27 cellular contexts compared by ENCODE assay signal in the genomic region with DNA sequence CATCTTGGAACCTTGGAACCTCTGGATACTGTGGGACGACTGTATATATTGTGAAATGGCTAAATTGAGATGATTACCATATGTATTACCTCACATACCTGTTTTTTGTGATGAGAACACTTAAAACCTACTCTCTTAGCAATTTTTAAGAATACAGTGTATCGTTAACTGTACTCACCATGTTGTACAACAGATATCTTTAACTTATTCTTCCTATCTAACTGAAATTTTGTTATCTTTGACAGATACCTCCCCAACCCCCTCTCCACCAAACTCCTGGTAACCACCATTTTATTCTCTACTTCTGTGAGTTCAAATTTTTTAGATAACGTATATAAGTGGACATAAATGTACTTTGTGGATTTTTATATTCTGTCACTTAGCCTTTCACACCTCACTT.
"Had no signal": no experiment of that assay in that cellular context is flagged by ENCODE, and none has a peak within 500 bp of the region (broad histone marks: within the 10 kb centered on the region; RNA-seq: fewer than 3 reads in every experiment).

No MANE protein-coding gene starts in this region.

- H3K4me1 Mint-ChIP-seq: activated CD4-positive, alpha-beta memory T cell treated with anti-CD3 and anti-CD28 coated beads, Interleukin-2, amount 10 ng/mL, durations not matched to agents 7 days and 5 days; activated CD8-positive, alpha-beta memory T cell treated with anti-CD3 and anti-CD28 coated beads, Interleukin-2, amount 10 ng/mL, durations not matched to agents 7 days and 5 days; activated naive CD8-positive, alpha-beta T cell treated with anti-CD3 and anti-CD28 coated beads, Interleukin-2, amount 10 ng/mL, durations not matched to agents 7 days and 5 days had no signal

- H3K4me3 Mint-ChIP-seq: activated CD4-positive, alpha-beta memory T cell treated with anti-CD3 and anti-CD28 coated beads, Interleukin-2, amount 10 ng/mL, durations not matched to agents 7 days and 5 days; activated CD8-positive, alpha-beta memory T cell treated with anti-CD3 and anti-CD28 coated beads, Interleukin-2, amount 10 ng/mL, durations not matched to agents 7 days and 5 days; activated naive CD8-positive, alpha-beta T cell treated with anti-CD3 and anti-CD28 coated beads, Interleukin-2, amount 10 ng/mL, durations not matched to agents 7 days and 5 days had no signal

- H3K9me3 ChIP-seq: body of pancreas had no signal

- DNase-seq: activated CD4-positive, alpha-beta memory T cell treated with anti-CD3 and anti-CD28 coated beads, Interleukin-2, amount 10 ng/mL, durations not matched to agents 7 days and 5 days; activated CD4-positive, alpha-beta T cell treated with anti-CD3 and anti-CD28 coated beads for 4 hours; activated CD8-positive, alpha-beta memory T cell treated with anti-CD3 and anti-CD28 coated beads for 24 hours; activated CD8-positive, alpha-beta memory T cell treated with anti-CD3 and anti-CD28 coated beads, Interleukin-2, amount 10 ng/mL, durations not matched to agents 7 days and 5 days; activated CD8-positive, alpha-beta memory T cell treated with anti-CD3 and anti-CD28 coated beads, Interleukin-2, amount 50 U/mL, for 48 hours; activated effector memory CD4-positive, alpha-beta T cell treated with Interleukin-2 at 50 U/mL for 16 hours; activated naive CD4-positive, alpha-beta T cell treated with anti-CD3 and anti-CD28 coated beads, Interleukin-2, amount 50 U/mL, for 16 hours; activated naive CD8-positive, alpha-beta T cell treated with anti-CD3 and anti-CD28 coated beads, Interleukin-2, amount 10 ng/mL, durations not matched to agents 7 days and 5 days; activated T-cell treated with anti-CD3 and anti-CD28 coated beads, Interleukin-2, amount 50 U/mL, for 48 hours; body of pancreas; caudate nucleus; cerebellar nuclear complex; KBM-7; MM.1S; MV-4-11; NCI-H1092; NCI-H1436 treated with DMSO at 0.1 percent for 48 hours; NCI-H1694 treated with DMSO at 0.1 percent for 48 hours; NCI-H2029; NCI-H345; NCI-H524 treated with DMSO at 0.1 percent for 48 hours; PC-9; Right ventricle myocardium superior; T1000; WERI-Rb-1 had no signal

- H3K4me1 ChIP-seq: body of pancreas had no signal

- H3K27ac ChIP-seq: body of pancreas, PC-9, SK-N-MC, WERI-Rb-1 had no signal

- H3K9me3 Mint-ChIP-seq: activated CD4-positive, alpha-beta memory T cell treated with anti-CD3 and anti-CD28 coated beads, Interleukin-2, amount 10 ng/mL, durations not matched to agents 7 days and 5 days had no signal

- H3K4me2 ChIP-seq: PC-9 had no signal

- H3K27me3 Mint-ChIP-seq: activated CD4-positive, alpha-beta memory T cell treated with anti-CD3 and anti-CD28 coated beads, Interleukin-2, amount 10 ng/mL, durations not matched to agents 7 days and 5 days; activated CD8-positive, alpha-beta memory T cell treated with anti-CD3 and anti-CD28 coated beads, Interleukin-2, amount 10 ng/mL, durations not matched to agents 7 days and 5 days; activated naive CD8-positive, alpha-beta T cell treated with anti-CD3 and anti-CD28 coated beads, Interleukin-2, amount 10 ng/mL, durations not matched to agents 7 days and 5 days had no signal

- H3K27me3 ChIP-seq: body of pancreas had no signal

- H3K27ac Mint-ChIP-seq: activated CD4-positive, alpha-beta memory T cell treated with anti-CD3 and anti-CD28 coated beads, Interleukin-2, amount 10 ng/mL, durations not matched to agents 7 days and 5 days; activated CD8-positive, alpha-beta memory T cell treated with anti-CD3 and anti-CD28 coated beads, Interleukin-2, amount 10 ng/mL, durations not matched to agents 7 days and 5 days; activated naive CD8-positive, alpha-beta T cell treated with anti-CD3 and anti-CD28 coated beads, Interleukin-2, amount 10 ng/mL, durations not matched to agents 7 days and 5 days had no signal

- H3K4me3 ChIP-seq: body of pancreas, PC-9, SK-N-MC had no signal

- H2AFZ ChIP-seq: PC-9 had no signal

- ATAC-seq: activated CD4-positive, CD25-positive, alpha-beta regulatory T cell treated with anti-CD3 and anti-CD28 coated beads, Interleukin-2, amount 50 U/mL, for 24 hours; activated CD8-positive, alpha-beta memory T cell treated with anti-CD3 and anti-CD28 coated beads, Interleukin-2, amount 10 ng/mL, durations not matched to agents 7 days and 5 days; body of pancreas had no signal
